Comparison of ENCODE assay signal across 15 cellular contexts in the genomic region with DNA sequence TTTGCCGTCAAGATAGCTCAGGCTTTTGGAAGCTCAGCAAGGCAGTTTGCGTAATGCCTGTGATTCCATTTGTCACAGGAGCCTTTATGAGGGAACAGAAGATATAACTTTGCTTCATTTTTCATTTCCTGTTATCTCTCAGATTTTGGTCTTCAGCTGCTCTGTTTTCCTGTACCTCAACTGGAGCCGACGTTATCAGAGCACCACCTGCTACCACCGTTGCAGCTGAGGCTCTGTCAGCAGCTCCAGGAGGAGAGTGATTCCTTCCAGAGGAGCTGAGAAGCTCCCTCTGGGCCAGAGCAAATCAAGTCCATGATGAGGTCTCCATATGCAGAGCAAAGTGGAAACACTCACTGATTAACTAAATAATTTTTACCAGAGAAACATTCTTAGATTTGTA.
DNase-seq lines count a peak whose midpoint lies in the region; ATAC-seq and TF ChIP-seq lines count a peak whose summit lies in the region.
"Had no signal": no experiment of that assay in that cellular context is flagged by ENCODE, and none has a peak within 500 bp of the region (broad histone marks: within the 10 kb centered on the region; RNA-seq: fewer than 3 reads in every experiment).

No MANE protein-coding gene starts in this region.

- intact Hi-C loops in right cardiac atrium (cut with DNase I) = no loop called here

- no peak for ATAC-seq in right cardiac atrium
- ATAC-seq in GM19463 (IDR thresholded peaks at IDR 0.05; ENCODE audit: unreplicated experiment) = no peak

- peak overlapping the region; percentile 70 for H3K27ac ChIP-seq in cardiac muscle cell
- H3K27ac ChIP-seq in right cardiac atrium (ENCODE audit: low read length) = no peak overlapping the region
- no peak overlapping the region for H3K27ac ChIP-seq in hepatocyte

- no peaks in the 10 kb centered on the region for H3K79me2 ChIP-seq in hepatocyte

- no peaks in the 10 kb centered on the region for H4K20me1 ChIP-seq in hepatocyte (ENCODE audit: insufficient read depth, poor library complexity, severe bottlenecking)

- H3K4me1 ChIP-seq in cardiac muscle cell (ENCODE audit: low read depth) (peaks cover 17% of the 10 kb centered on the region), right cardiac atrium (ENCODE audit: control insufficient read depth, insufficient read depth, low read length) (no peaks in the 10 kb centered on the region), hepatocyte (ENCODE audit: insufficient read depth) (no peaks in the 10 kb centered on the region)

- H3K36me3 ChIP-seq in cardiac muscle cell = no peaks in the 10 kb centered on the region
- H3K36me3 ChIP-seq in hepatocyte (replicated peaks; ENCODE audit: insufficient read depth, low read depth) = no peaks in the 10 kb centered on the region

- no peaks in the 10 kb centered on the region for H3K9me2 ChIP-seq in hepatocyte (replicated peaks; ENCODE audit: insufficient read depth)

- H3K4me2 ChIP-seq in hepatocyte = peak overlapping the region; percentile 41

- H3K4me3 ChIP-seq in cardiac muscle cell = no peak overlapping the region
- no peak overlapping the region for H3K4me3 ChIP-seq in right cardiac atrium (ENCODE audit: low read length)
- H3K4me3 ChIP-seq in hepatocyte = no peak overlapping the region

- peak; percentile 43 to 52 for DNase-seq in cardiac muscle cell (ENCODE audit: low read depth in 1 of 2, low spot score in 1 of 2)
- DNase-seq in right cardiac atrium = no peak
- DNase-seq in OCI-M1 (lab: John Stamatoyannopoulos, UW) = peak; percentile 25
- DNase-seq in amniotic epithelial cell (ENCODE audit: low read depth) = peak; percentile 26
- no peak for DNase-seq in hepatocyte (ENCODE audit: low spot score)
- no peak for DNase-seq in GM19240 (ENCODE audit: insufficient read length, low spot score)
- DNase-seq: C1 segment of cervical spinal cord; Calu3; CD4-positive, alpha-beta memory T cell; COR-L47; DND-41; GOT3; H7; HCEC 1CT had no signal

- WGBS in right cardiac atrium = 27% methylated on average over 5 of the region's 5 CpGs
- WGBS in hepatocyte (ENCODE audit: low lambda C conversion rate, missing lambda C conversion rate) = 60% methylated on average over 5 of the region's 5 CpGs

- H2AFZ ChIP-seq in hepatocyte = no peak overlapping the region

- H3K27me3 ChIP-seq in cardiac muscle cell = no peaks in the 10 kb centered on the region
- H3K27me3 ChIP-seq in right cardiac atrium (ENCODE audit: control insufficient read depth, insufficient read depth) = no peaks in the 10 kb centered on the region
- H3K27me3 ChIP-seq in hepatocyte = no peaks in the 10 kb centered on the region

- TF ChIP-seq CTCF in cardiac muscle cell (IDR thresholded peaks at IDR 0.05; ENCODE audit: low read depth, low read length) = no peak
- no peak for TF ChIP-seq CTCF in hepatocyte (IDR thresholded peaks at IDR 0.05; ENCODE audit: poor library complexity)

- H3K9me3 ChIP-seq in cardiac muscle cell (ENCODE audit: low read depth) = no peaks in the 10 kb centered on the region
- H3K9me3 ChIP-seq in right cardiac atrium (ENCODE audit: control insufficient read depth, low read length) = no peaks in the 10 kb centered on the region
- H3K9me3 ChIP-seq in hepatocyte (ENCODE audit: low read depth) = no peaks in the 10 kb centered on the region

Comparison
In these comparisons a context has a peak if more than half of its experiments do, and no peak if none do; other contexts are left out.
1. DNase-seq: peak in cardiac muscle cell (2 of 2), OCI-M1 (single experiment) and amniotic epithelial cell (single experiment); none in right cardiac atrium (0 of 3), hepatocyte (single experiment) and GM19240 (single experiment).